In genomic region chr16:78676351-78676750, GRCh38 we compare ENCODE assay signal across 27 cellular contexts.
"Had no signal": no experiment of that assay in that cellular context is flagged by ENCODE, and none has a peak within 500 bp of the region (broad histone marks: within the 10 kb centered on the region; RNA-seq: fewer than 3 reads in every experiment).

No MANE protein-coding gene starts in this region.

- H3K4me3 ChIP-seq: esophagus muscularis mucosa, heart right ventricle, left lung, lower lobe of right lung, ovary, stomach, thyroid gland, upper lobe of right lung had no signal

- H3K9me3 ChIP-seq: esophagus muscularis mucosa, heart right ventricle, left lung, lower lobe of right lung, ovary, stomach, thyroid gland, upper lobe of right lung had no signal

- H3K4me3 Mint-ChIP-seq: activated CD4-positive, alpha-beta memory T cell treated with anti-CD3 and anti-CD28 coated beads, Interleukin-2, amount 10 ng/mL, durations not matched to agents 7 days and 5 days; activated CD4-positive, alpha-beta T cell treated with anti-CD3 and anti-CD28 coated beads, Interleukin-2, amount 10 ng/mL, durations not matched to agents 7 days and 5 days; activated naive CD4-positive, alpha-beta T cell treated with anti-CD3 and anti-CD28 coated beads, Interleukin-2, amount 10 ng/mL, durations not matched to agents 7 days and 5 days; activated naive CD8-positive, alpha-beta T cell treated with anti-CD3 and anti-CD28 coated beads, Interleukin-2, amount 10 ng/mL, durations not matched to agents 7 days and 5 days; activated T-cell treated with anti-CD3 and anti-CD28 coated beads, Interleukin-2, amount 50 U/mL, for 24 hours; central memory CD8-positive, alpha-beta T cell; dendritic cell treated with granulocyte-macrophage colony-stimulating factor and Interleukin-4, amounts not matched to agents 40 ng/mL and 50 ng/mL, for 4 days; nephron progenitor cell; stimulated activated naive B cell treated with anti-CD40 and anti-IgM and Interleukin-4, amounts not matched to agents 10 μg/mL and 1 μg/mL and 100 μg/mL, for 72 hours had no signal

- H3K27me3 ChIP-seq: esophagus muscularis mucosa, heart right ventricle, left lung, ovary, stomach, thyroid gland, upper lobe of right lung had no signal

- H3K27me3 Mint-ChIP-seq: activated CD4-positive, alpha-beta memory T cell treated with anti-CD3 and anti-CD28 coated beads, Interleukin-2, amount 10 ng/mL, durations not matched to agents 7 days and 5 days; activated CD4-positive, alpha-beta T cell treated with anti-CD3 and anti-CD28 coated beads, Interleukin-2, amount 10 ng/mL, durations not matched to agents 7 days and 5 days; activated naive CD4-positive, alpha-beta T cell treated with anti-CD3 and anti-CD28 coated beads, Interleukin-2, amount 10 ng/mL, durations not matched to agents 7 days and 5 days; activated naive CD8-positive, alpha-beta T cell treated with anti-CD3 and anti-CD28 coated beads, Interleukin-2, amount 10 ng/mL, durations not matched to agents 7 days and 5 days; activated T-cell treated with anti-CD3 and anti-CD28 coated beads, Interleukin-2, amount 50 U/mL, for 24 hours; central memory CD8-positive, alpha-beta T cell; dendritic cell treated with granulocyte-macrophage colony-stimulating factor and Interleukin-4, amounts not matched to agents 40 ng/mL and 50 ng/mL, for 4 days; progenitor cell of endocrine pancreas; stimulated activated naive B cell treated with anti-CD40 and anti-IgM and Interleukin-4, amounts not matched to agents 10 μg/mL and 1 μg/mL and 100 μg/mL, for 72 hours had no signal

- DNase-seq: activated CD4-positive, alpha-beta memory T cell treated with anti-CD3 and anti-CD28 coated beads, Interleukin-2, amount 10 ng/mL, durations not matched to agents 7 days and 5 days; activated CD4-positive, alpha-beta T cell treated with anti-CD3 and anti-CD28 coated beads, Interleukin-2, amount 10 ng/mL, durations not matched to agents 7 days and 5 days; activated CD8-positive, alpha-beta memory T cell treated with anti-CD3 and anti-CD28 coated beads, Interleukin-2, amount 50 U/mL, for 48 hours; activated gamma-delta T cell; activated naive CD4-positive, alpha-beta T cell treated with anti-CD3 and anti-CD28 coated beads, Interleukin-2, amount 10 ng/mL, durations not matched to agents 7 days and 5 days; activated naive CD8-positive, alpha-beta T cell treated with anti-CD3 and anti-CD28 coated beads, Interleukin-2, amount 10 ng/mL, durations not matched to agents 7 days and 5 days; activated T-cell treated with anti-CD3 and anti-CD28 coated beads, Interleukin-2, amount 50 U/mL, for 24 hours; amniotic stem cell; foreskin melanocyte; heart right ventricle; kidney glomerular epithelial cell; left lung; lower lobe of right lung; nephron progenitor cell; ovary; stimulated activated CD4-positive, alpha-beta T cell treated with anti-CD3 and anti-CD28 coated beads, Interleukin-15, amount 100 ng/mL, for 24 hours; stimulated activated CD4-positive, alpha-beta T cell treated with anti-CD3 and anti-CD28 coated beads, Interleukin-2, amount 100 ng/mL, for 24 hours; stimulated activated naive B cell treated with anti-CD40 and anti-IgM and Interleukin-4, amounts not matched to agents 10 μg/mL and 1 μg/mL and 100 μg/mL, for 72 hours; stomach; thyroid gland; upper lobe of right lung; WERI-Rb-1 had no signal

- H3K9me3 Mint-ChIP-seq: activated CD4-positive, alpha-beta memory T cell treated with anti-CD3 and anti-CD28 coated beads, Interleukin-2, amount 10 ng/mL, durations not matched to agents 7 days and 5 days; activated CD4-positive, alpha-beta T cell treated with anti-CD3 and anti-CD28 coated beads, Interleukin-2, amount 10 ng/mL, durations not matched to agents 7 days and 5 days; activated naive CD4-positive, alpha-beta T cell treated with anti-CD3 and anti-CD28 coated beads, Interleukin-2, amount 10 ng/mL, durations not matched to agents 7 days and 5 days; activated naive CD8-positive, alpha-beta T cell treated with anti-CD3 and anti-CD28 coated beads, Interleukin-2, amount 10 ng/mL, durations not matched to agents 7 days and 5 days; activated T-cell treated with anti-CD3 and anti-CD28 coated beads, Interleukin-2, amount 50 U/mL, for 24 hours; central memory CD8-positive, alpha-beta T cell; dendritic cell treated with granulocyte-macrophage colony-stimulating factor and Interleukin-4, amounts not matched to agents 40 ng/mL and 50 ng/mL, for 4 days; nephron progenitor cell; stimulated activated naive B cell treated with anti-CD40 and anti-IgM and Interleukin-4, amounts not matched to agents 10 μg/mL and 1 μg/mL and 100 μg/mL, for 72 hours had no signal

- H3K36me3 Mint-ChIP-seq: activated naive CD4-positive, alpha-beta T cell treated with anti-CD3 and anti-CD28 coated beads, Interleukin-2, amount 10 ng/mL, durations not matched to agents 7 days and 5 days; activated naive CD8-positive, alpha-beta T cell treated with anti-CD3 and anti-CD28 coated beads, Interleukin-2, amount 10 ng/mL, durations not matched to agents 7 days and 5 days; stimulated activated naive B cell treated with anti-CD40 and anti-IgM and Interleukin-4, amounts not matched to agents 10 μg/mL and 1 μg/mL and 100 μg/mL, for 72 hours had no signal

- H3K36me3 ChIP-seq: esophagus muscularis mucosa, heart right ventricle, left lung, lower lobe of right lung, ovary, stomach, thyroid gland, upper lobe of right lung, WERI-Rb-1 had no signal

- H3K27ac Mint-ChIP-seq: activated CD4-positive, alpha-beta memory T cell treated with anti-CD3 and anti-CD28 coated beads, Interleukin-2, amount 10 ng/mL, durations not matched to agents 7 days and 5 days; activated CD4-positive, alpha-beta T cell treated with anti-CD3 and anti-CD28 coated beads, Interleukin-2, amount 10 ng/mL, durations not matched to agents 7 days and 5 days; activated naive CD4-positive, alpha-beta T cell treated with anti-CD3 and anti-CD28 coated beads, Interleukin-2, amount 10 ng/mL, durations not matched to agents 7 days and 5 days; activated naive CD8-positive, alpha-beta T cell treated with anti-CD3 and anti-CD28 coated beads, Interleukin-2, amount 10 ng/mL, durations not matched to agents 7 days and 5 days; activated T-cell treated with anti-CD3 and anti-CD28 coated beads, Interleukin-2, amount 50 U/mL, for 24 hours; dendritic cell treated with granulocyte-macrophage colony-stimulating factor and Interleukin-4, amounts not matched to agents 40 ng/mL and 50 ng/mL, for 4 days; nephron progenitor cell; progenitor cell of endocrine pancreas; stimulated activated naive B cell treated with anti-CD40 and anti-IgM and Interleukin-4, amounts not matched to agents 10 μg/mL and 1 μg/mL and 100 μg/mL, for 72 hours had no signal

- H3K27ac ChIP-seq: esophagus muscularis mucosa, heart right ventricle, left lung, lower lobe of right lung, ovary, stomach, thyroid gland, upper lobe of right lung, WERI-Rb-1 had no signal

- ATAC-seq: activated CD4-positive, CD25-positive, alpha-beta regulatory T cell treated with anti-CD3 and anti-CD28 coated beads, Interleukin-2, amount 50 U/mL, for 24 hours; heart right ventricle; left lung; lower lobe of right lung; stimulated activated naive B cell treated with anti-CD40 and anti-IgM and Interleukin-4, amounts not matched to agents 10 μg/mL and 1 μg/mL and 100 μg/mL, for 72 hours; upper lobe of right lung had no signal

- H3K4me1 Mint-ChIP-seq: central memory CD8-positive, alpha-beta T cell; stimulated activated naive B cell treated with anti-CD40 and anti-IgM and Interleukin-4, amounts not matched to agents 10 μg/mL and 1 μg/mL and 100 μg/mL, for 72 hours had no signal

- H3K4me1 ChIP-seq: esophagus muscularis mucosa, left lung, lower lobe of right lung, upper lobe of right lung had no signal
